18 cellular contexts compared by ENCODE assay signal in genomic region chr4:4791299-4791798, GRCh38.
DNase-seq lines count a peak whose midpoint lies in the region; ATAC-seq and TF ChIP-seq lines count a peak whose summit lies in the region.
"Had no signal": no experiment of that assay in that cellular context is flagged by ENCODE, and none has a peak within 500 bp of the region (broad histone marks: within the 10 kb centered on the region; RNA-seq: fewer than 3 reads in every experiment).

No MANE protein-coding gene starts in this region.

- peaks cover 0 to 31% (median 2%) of the 10 kb centered on the region in 3 donors for H3K36me3 Mint-ChIP-seq in CD8-positive, alpha-beta memory T cell

- H3K36me3 ChIP-seq in upper lobe of right lung (no peaks in the 10 kb centered on the region), thyroid gland (no peaks in the 10 kb centered on the region)
- H3K36me3 ChIP-seq in CD8-positive, alpha-beta memory T cell (ENCODE audit: insufficient read depth, low read length), result no peaks in the 10 kb centered on the region
- H3K36me3 ChIP-seq: cardiac muscle cell, sigmoid colon, WERI-Rb-1 had no signal

- peaks cover 20 to 51% (median 33%) of the 10 kb centered on the region in 5 donors for H3K9me3 Mint-ChIP-seq in CD8-positive, alpha-beta memory T cell

- TF ChIP-seq CTCF in upper lobe of right lung (IDR thresholded peaks at IDR 0.05) (no peak), thyroid gland (IDR thresholded peaks at IDR 0.05) (no peak)

- H3K4me3 Mint-ChIP-seq in CD8-positive, alpha-beta memory T cell, result no peak overlapping the region
- H3K4me3 Mint-ChIP-seq: activated CD8-positive, alpha-beta memory T cell treated with anti-CD3 and anti-CD28 coated beads, Interleukin-2, amount 10 ng/mL, durations not matched to agents 7 days and 5 days; nephron progenitor cell; stimulated activated naive B cell treated with anti-CD40 and anti-IgM and Interleukin-4, amounts not matched to agents 10 μg/mL and 1 μg/mL and 100 μg/mL, for 72 hours had no signal

- ATAC-seq in upper lobe of right lung (peak; percentile 22), GM18867 (IDR thresholded peaks at IDR 0.05; ENCODE audit: unreplicated experiment) (no peak)
- ATAC-seq: activated CD8-positive, alpha-beta memory T cell treated with anti-CD3 and anti-CD28 coated beads, Interleukin-2, amount 10 ng/mL, durations not matched to agents 7 days and 5 days; left ventricle myocardium superior; stimulated activated naive B cell treated with anti-CD40 and anti-IgM and Interleukin-4, amounts not matched to agents 10 μg/mL and 1 μg/mL and 100 μg/mL, for 72 hours had no signal

- H3K9me3 ChIP-seq in upper lobe of right lung (no peaks in the 10 kb centered on the region), thyroid gland (no peaks in the 10 kb centered on the region)
- no peaks in the 10 kb centered on the region for H3K9me3 ChIP-seq in CD8-positive, alpha-beta memory T cell (ENCODE audit: low read length)

- DNase-seq in DMS 273 (lab: John Stamatoyannopoulos, UW; ENCODE audit: unreplicated experiment) (peak; percentile 11), DMS 273 treated with DMSO at 0.1 percent for 48 hours (lab: John Stamatoyannopoulos, UW) (no peak), anterior cingulate cortex (lab: John Stamatoyannopoulos, UW) (peak in 51 of 58 donors; percentile 5 to 80 (median 41)), hypothalamus (lab: John Stamatoyannopoulos, UW) (peak in 35 of 51 donors; percentile 4 to 70 (median 46)), upper lobe of right lung (no peak), thyroid gland (no peak)
- no peak for DNase-seq in CD8-positive, alpha-beta memory T cell
- DNase-seq: activated CD8-positive, alpha-beta memory T cell treated with anti-CD3 and anti-CD28 coated beads, Interleukin-2, amount 10 ng/mL, durations not matched to agents 7 days and 5 days; activated naive CD4-positive, alpha-beta T cell; Calu3; left ventricle myocardium superior; nephron progenitor cell; sigmoid colon; stimulated activated naive B cell treated with anti-CD40 and anti-IgM and Interleukin-4, amounts not matched to agents 10 μg/mL and 1 μg/mL and 100 μg/mL, for 72 hours; WERI-Rb-1 had no signal

- H3K27ac Mint-ChIP-seq in CD8-positive, alpha-beta memory T cell, result no peak overlapping the region
- H3K27ac Mint-ChIP-seq: activated CD8-positive, alpha-beta memory T cell treated with anti-CD3 and anti-CD28 coated beads, Interleukin-2, amount 10 ng/mL, durations not matched to agents 7 days and 5 days; stimulated activated naive B cell treated with anti-CD40 and anti-IgM and Interleukin-4, amounts not matched to agents 10 μg/mL and 1 μg/mL and 100 μg/mL, for 72 hours had no signal

- no peaks in the 10 kb centered on the region for H3K27me3 ChIP-seq in upper lobe of right lung
- no peaks in the 10 kb centered on the region for H3K27me3 ChIP-seq in CD8-positive, alpha-beta memory T cell (ENCODE audit: insufficient read depth, low read length, poor library complexity, severe bottlenecking)
- no peaks in the 10 kb centered on the region for H3K27me3 ChIP-seq in thyroid gland
- H3K27me3 ChIP-seq: cardiac muscle cell, sigmoid colon had no signal

- H3K4me3 ChIP-seq in upper lobe of right lung (no peak overlapping the region), thyroid gland (replicated peaks in 1 of 3) (no peak overlapping the region)
- no peak overlapping the region for H3K4me3 ChIP-seq in CD8-positive, alpha-beta memory T cell (ENCODE audit: low read length)
- H3K4me3 ChIP-seq: cardiac muscle cell, sigmoid colon had no signal

- H3K4me1 ChIP-seq in upper lobe of right lung (no peaks in the 10 kb centered on the region), thyroid gland (no peaks in the 10 kb centered on the region)
- H3K4me1 ChIP-seq in CD8-positive, alpha-beta memory T cell (ENCODE audit: insufficient read depth, low read length), result no peaks in the 10 kb centered on the region
- H3K4me1 ChIP-seq: sigmoid colon had no signal

- no peak overlapping the region for H3K27ac ChIP-seq in upper lobe of right lung
- H3K27ac ChIP-seq in CD8-positive, alpha-beta memory T cell (ENCODE audit: low read depth, low read length), result no peak overlapping the region
- H3K27ac ChIP-seq in thyroid gland, result no peak overlapping the region
- H3K27ac ChIP-seq: 22Rv1, cardiac muscle cell, sigmoid colon, WERI-Rb-1 had no signal

- CTCF ChIA-PET in CD8-positive, alpha-beta memory T cell (lab: Charles Lee), result no interaction called here

- no peaks in the 10 kb centered on the region for H3K4me1 Mint-ChIP-seq in CD8-positive, alpha-beta memory T cell
- H3K4me1 Mint-ChIP-seq: nephron progenitor cell had no signal

- 48 to 80% methylated on average over 5 to 9 of the region's 10 CpGs for WGBS in thyroid gland, 2 donors

- TF ChIP-seq POLR2A in thyroid gland (IDR thresholded peaks at IDR 0.05), result no peak

- intact Hi-C loops in upper lobe of right lung (cut with DNase I) (no loop called here), thyroid gland (cut with DNase I) (no loop called here)

- POLR2A ChIA-PET in CD8-positive, alpha-beta memory T cell (lab: Charles Lee), result no interaction called here

- H3K27me3 Mint-ChIP-seq in CD8-positive, alpha-beta memory T cell, result peaks cover 12 to 15% of the 10 kb centered on the region in 2 donors
- H3K27me3 Mint-ChIP-seq: activated CD8-positive, alpha-beta memory T cell treated with anti-CD3 and anti-CD28 coated beads, Interleukin-2, amount 10 ng/mL, durations not matched to agents 7 days and 5 days had no signal

Comparison
In these comparisons a context has a peak if more than half of its experiments do, and no peak if none do; other contexts are left out.
1. DNase-seq: peak in DMS 273 (single experiment), anterior cingulate cortex (51 of 58) and hypothalamus (35 of 51); none in DMS 273 treated with DMSO at 0.1 percent for 48 hours (single experiment), upper lobe of right lung (single experiment), CD8-positive, alpha-beta memory T cell (0 of 5) and thyroid gland (0 of 2).